Comparison of ENCODE assay signal across 29 cellular contexts in the genomic region with DNA sequence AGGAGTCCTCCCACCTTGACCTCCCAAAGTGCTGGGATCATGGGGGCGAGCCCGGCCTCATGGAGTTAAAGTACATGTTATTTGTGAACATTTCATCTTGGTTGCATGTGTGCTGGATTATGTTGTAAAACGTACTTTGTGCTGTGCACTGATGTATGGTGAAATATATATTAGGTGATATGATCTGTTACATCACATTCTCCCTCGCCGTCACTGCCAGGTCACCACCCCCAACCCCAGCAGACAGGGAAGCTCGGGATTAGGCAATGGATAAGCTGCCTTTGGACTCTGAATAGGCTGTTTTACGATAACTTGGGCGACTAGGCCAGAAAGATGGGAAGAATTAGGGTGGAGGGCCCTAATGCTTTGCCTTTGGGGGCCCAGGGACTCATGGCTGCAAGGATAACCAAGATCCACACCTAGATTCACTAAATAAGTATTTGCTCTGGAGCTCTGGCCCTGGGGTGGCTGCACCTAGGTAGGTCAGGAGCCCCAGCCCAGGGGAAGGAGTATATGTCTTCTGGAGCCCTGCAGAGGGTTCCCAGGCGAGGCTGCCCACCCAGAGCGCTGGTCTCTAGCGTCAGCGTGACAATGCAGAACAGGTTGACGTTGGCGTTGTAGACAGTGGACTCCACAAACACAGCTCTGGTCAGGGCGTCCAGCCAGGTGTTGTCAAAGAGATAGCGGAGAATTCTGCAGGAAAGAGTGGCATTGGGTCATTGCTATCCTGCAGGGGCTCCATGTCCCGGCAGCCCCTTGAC.
"Had no signal": no experiment of that assay in that cellular context is flagged by ENCODE, and none has a peak within 500 bp of the region (broad histone marks: within the 10 kb centered on the region; RNA-seq: fewer than 3 reads in every experiment).

No MANE protein-coding gene starts in this region.

- FAIRE-seq: astrocyte, keratinocyte had no signal

- H3K4me1 ChIP-seq: gastrocnemius medialis, uterus had no signal

- H3K27me3 ChIP-seq: brain microvascular endothelial cell, dorsolateral prefrontal cortex, gastrocnemius medialis, uterus had no signal

- DNase-seq: activated CD4-positive, alpha-beta memory T cell treated with anti-CD3 and anti-CD28 coated beads, Interleukin-2, amount 10 ng/mL, durations not matched to agents 7 days and 5 days; activated CD4-positive, alpha-beta T cell treated with anti-CD3 and anti-CD28 coated beads, Interleukin-2, amount 10 ng/mL, durations not matched to agents 7 days and 5 days; activated CD4-positive, CD25-positive, alpha-beta regulatory T cell treated with anti-CD3 and anti-CD28 coated beads, Interleukin-2, amount 50 U/mL, for 72 hours; activated CD8-positive, alpha-beta memory T cell treated with anti-CD3 and anti-CD28 coated beads, Interleukin-2, amount 50 U/mL, for 48 hours; activated gamma-delta T cell; activated naive CD4-positive, alpha-beta T cell treated with anti-CD3 and anti-CD28 coated beads, Interleukin-2, amount 10 ng/mL, durations not matched to agents 7 days and 5 days; activated naive CD8-positive, alpha-beta T cell treated with anti-CD3 and anti-CD28 coated beads, Interleukin-2, amount 10 ng/mL, durations not matched to agents 7 days and 5 days; activated T-cell treated with anti-CD3 and anti-CD28 coated beads, Interleukin-2, amount 50 U/mL, for 24 hours; amniotic stem cell; brain microvascular endothelial cell; dorsolateral prefrontal cortex; effector memory CD4-positive, alpha-beta T cell; gastrocnemius medialis; glutamatergic neuron; left cardiac atrium; midbrain; naive thymus-derived CD4-positive, alpha-beta T cell; stimulated activated CD4-positive, alpha-beta T cell treated with anti-CD3 and anti-CD28 coated beads, Interleukin-12 subunit alpha, Interleukin-12 subunit beta, amount 100 ng/mL, for 4 hours; stimulated activated CD4-positive, alpha-beta T cell treated with anti-CD3 and anti-CD28 coated beads, Interleukin-4, amount 100 ng/mL, for 1 hour; stimulated activated naive CD8-positive, alpha-beta T cell treated with anti-CD3 and anti-CD28 coated beads, Interleukin-15, Interleukin-2, amounts not matched to agents 100 U/mL and 50 U/mL, for 24 hours; T-helper 9 cell; uterus; WERI-Rb-1 had no signal

- H3K4me3 ChIP-seq: coronary artery, dorsolateral prefrontal cortex, gastrocnemius medialis, skin epidermis, thoracic aorta, uterus had no signal

- H3K36me3 ChIP-seq: brain microvascular endothelial cell, gastrocnemius medialis, thoracic aorta, uterus, WERI-Rb-1 had no signal

- H3K27ac ChIP-seq: brain microvascular endothelial cell, coronary artery, dorsolateral prefrontal cortex, gastrocnemius medialis, skin epidermis, thoracic aorta, uterus, WERI-Rb-1 had no signal

- H3K9me3 ChIP-seq: gastrocnemius medialis, thoracic aorta, uterus had no signal

- ATAC-seq: gastrocnemius medialis; left cardiac atrium; naive thymus-derived CD4-positive, alpha-beta T cell; sciatic nerve; stimulated activated naive CD8-positive, alpha-beta T cell treated with anti-CD3 and anti-CD28 coated beads, Interleukin-15, Interleukin-2, amounts not matched to agents 100 U/mL and 50 U/mL, for 24 hours had no signal
